17 cellular contexts compared by ENCODE assay signal in genomic region chr12:107749094-107749493, GRCh38. TPM values are rescaled to one million over a fixed set of nuclear protein-coding genes. Genes with fewer than 3 reads are reported as not detected.
A peak's percentile ranks its signal among the peaks of the same experiment; 100 is the strongest.
DNase-seq lines count a peak whose midpoint lies in the region; ATAC-seq and TF ChIP-seq lines count a peak whose summit lies in the region.
"Had no signal": no experiment of that assay in that cellular context is flagged by ENCODE, and none has a peak within 500 bp of the region (broad histone marks: within the 10 kb centered on the region; RNA-seq: fewer than 3 reads in every experiment).

No MANE protein-coding gene starts in this region.

- no peaks in the 10 kb centered on the region for H3K9me3 Mint-ChIP-seq in stimulated activated naive CD8-positive, alpha-beta T cell treated with anti-CD3 and anti-CD28 coated beads, Interleukin-15, amount 100 ng/mL, for 72 hours
- H3K9me3 Mint-ChIP-seq: memory B cell; stimulated activated naive CD8-positive, alpha-beta T cell treated with anti-CD3 and anti-CD28 coated beads, Interleukin-15, Interleukin-2, amounts not matched to agents 100 ng/mL and 50 ng/mL, for 24 hours had no signal

- H3K27ac Mint-ChIP-seq in stimulated activated naive CD8-positive, alpha-beta T cell treated with anti-CD3 and anti-CD28 coated beads, Interleukin-15, amount 100 ng/mL, for 72 hours, result no peak overlapping the region
- H3K27ac Mint-ChIP-seq: memory B cell; stimulated activated naive CD8-positive, alpha-beta T cell treated with anti-CD3 and anti-CD28 coated beads, Interleukin-15, Interleukin-2, amounts not matched to agents 100 ng/mL and 50 ng/mL, for 24 hours had no signal

- H3K9me3 ChIP-seq in RWPE2 (ENCODE audit: severe bottlenecking) (no peaks in the 10 kb centered on the region), right atrium auricular region (no peaks in the 10 kb centered on the region)

- peaks cover 11% of the 10 kb centered on the region for H3K4me1 ChIP-seq in RWPE2 (ENCODE audit: insufficient read depth, poor library complexity, severe bottlenecking)
- H3K4me1 ChIP-seq in right atrium auricular region, result no peaks in the 10 kb centered on the region

- H3K27me3 Mint-ChIP-seq in stimulated activated naive CD8-positive, alpha-beta T cell treated with anti-CD3 and anti-CD28 coated beads, Interleukin-15, amount 100 ng/mL, for 72 hours, result no peaks in the 10 kb centered on the region
- H3K27me3 Mint-ChIP-seq: memory B cell; stimulated activated naive CD8-positive, alpha-beta T cell treated with anti-CD3 and anti-CD28 coated beads, Interleukin-15, Interleukin-2, amounts not matched to agents 100 ng/mL and 50 ng/mL, for 24 hours had no signal

- peak; percentile 18 for ATAC-seq in stimulated activated naive CD8-positive, alpha-beta T cell treated with anti-CD3 and anti-CD28 coated beads, Interleukin-15, amount 100 ng/mL, for 72 hours
- no peak for ATAC-seq in stimulated activated naive CD8-positive, alpha-beta T cell treated with anti-CD3 and anti-CD28 coated beads, Interleukin-15, Interleukin-2, amounts not matched to agents 100 U/mL and 50 U/mL, for 24 hours
- peak; percentile 69 for ATAC-seq in RWPE2 (ENCODE audit: low read depth)

- H3K27me3 ChIP-seq in RWPE2 (ENCODE audit: insufficient read depth, poor library complexity, severe bottlenecking), result no peaks in the 10 kb centered on the region
- H3K27me3 ChIP-seq in right atrium auricular region, result no peaks in the 10 kb centered on the region

- no peak overlapping the region for H3K4me3 Mint-ChIP-seq in stimulated activated naive CD8-positive, alpha-beta T cell treated with anti-CD3 and anti-CD28 coated beads, Interleukin-15, amount 100 ng/mL, for 72 hours
- H3K4me3 Mint-ChIP-seq: memory B cell; stimulated activated naive CD8-positive, alpha-beta T cell treated with anti-CD3 and anti-CD28 coated beads, Interleukin-15, Interleukin-2, amounts not matched to agents 100 ng/mL and 50 ng/mL, for 24 hours had no signal

- TF ChIP-seq CTCF in RWPE2 (IDR thresholded peaks at IDR 0.05; ENCODE audit: poor library complexity, severe bottlenecking) (no peak), right atrium auricular region (IDR thresholded peaks at IDR 0.05) (no peak)

- no peak for DNase-seq in stimulated activated naive CD8-positive, alpha-beta T cell treated with anti-CD3 and anti-CD28 coated beads, Interleukin-15, amount 100 ng/mL, for 72 hours
- DNase-seq in stimulated activated naive CD8-positive, alpha-beta T cell treated with anti-CD3 and anti-CD28 coated beads, Interleukin-15, Interleukin-2, amounts not matched to agents 100 U/mL and 50 U/mL, for 24 hours, result no peak
- DNase-seq in RWPE2 (ENCODE audit: low spot score), result no peak
- DNase-seq in fibroblast of peridontal ligament (ENCODE audit: extremely low read depth), result peak; percentile 46
- no peak for DNase-seq in right atrium auricular region (ENCODE audit: low spot score)
- no peak for DNase-seq in cerebellar cortex (ENCODE audit: low spot score)
- no peak for DNase-seq in GF-D8 (lab: John Stamatoyannopoulos, UW)
- DNase-seq in medulla oblongata (ENCODE audit: extremely low spot score), result no peak
- DNase-seq: DMS 273 treated with DMSO at 0.1 percent for 48 hours, foreskin melanocyte, NCI-H187 treated with DMSO at 0.1 percent for 48 hours, NCI-H524, OCI-M1, T-helper 1 cell had no signal

- H3K27ac ChIP-seq in RWPE2 (ENCODE audit: poor library complexity, severe bottlenecking) (peak overlapping the region; percentile 77), right atrium auricular region (peak overlapping the region in 1 of 2 donors; percentile 29)

- peaks cover 90% of the 10 kb centered on the region for H3K36me3 ChIP-seq in RWPE2 (ENCODE audit: low read depth)
- H3K36me3 ChIP-seq in right atrium auricular region, result peaks cover 56% of the 10 kb centered on the region

- no peaks in the 10 kb centered on the region for H3K4me1 Mint-ChIP-seq in stimulated activated naive CD8-positive, alpha-beta T cell treated with anti-CD3 and anti-CD28 coated beads, Interleukin-15, amount 100 ng/mL, for 72 hours

- H3K4me3 ChIP-seq in RWPE2 (ENCODE audit: severe bottlenecking) (no peak overlapping the region), right atrium auricular region (no peak overlapping the region)

RNA-seq across cellular contexts. Expression of gene PRDM4, which starts 11.8 kb away (rescaled TPM):
- 10 to 100 TPM; 10.2 to 21.0 TPM for total RNA-seq in right atrium auricular region

RNA-seq across cellular contexts. Expression of gene ASCL4, which starts 25.4 kb away (rescaled TPM):
- not detected for total RNA-seq in right atrium auricular region
- total RNA-seq: skeletal muscle tissue had no signal
